ENCODE assay signal across 9 cellular contexts in genomic region chr16:74034862-74035261, GRCh38.
DNase-seq lines count a peak whose midpoint lies in the region; ATAC-seq, FAIRE-seq and TF ChIP-seq lines count a peak whose summit lies in the region.
"Had no signal": no experiment of that assay in that cellular context is flagged by ENCODE, and none has a peak within 500 bp of the region (broad histone marks: within the 10 kb centered on the region; RNA-seq: fewer than 3 reads in every experiment).

No MANE protein-coding gene starts in this region.

- peak; percentile 71 for FAIRE-seq in endometrium (lab: Jason Lieb, UNC)

- no peak overlapping the region for H3K4me3 ChIP-seq in prostate gland

- intact Hi-C loops in natural killer cell (cut with micrococcal nuclease) = no loop called here
- intact Hi-C loops in prostate gland (cut with DNase I) = no loop called here

- H3K36me3 ChIP-seq in prostate gland = no peaks in the 10 kb centered on the region

- H3K4me3 Mint-ChIP-seq in natural killer cell = no peak overlapping the region

- DNase-seq in NCI-H2081 (lab: John Stamatoyannopoulos, UW) (peak; percentile 34 to 46), NCI-H2081 treated with DMSO at 0.1 percent for 48 hours (lab: John Stamatoyannopoulos, UW) (no peak), NCI-H2107 treated with DMSO at 0.1 percent for 48 hours (lab: John Stamatoyannopoulos, UW; ENCODE audit: unreplicated experiment) (peak; percentile 53), retina (peak; percentile 55), natural killer cell (no peak), prostate gland (ENCODE audit: low spot score) (no peak)
- DNase-seq: NCI-H1048 had no signal

- no peak for TF ChIP-seq POLR2A in prostate gland (IDR thresholded peaks at IDR 0.05)

- peaks cover 3 to 6% of the 10 kb centered on the region in 2 donors for H3K27me3 Mint-ChIP-seq in natural killer cell (ENCODE audit: low read depth in 2 of 2)

- no peaks in the 10 kb centered on the region for H3K9me3 Mint-ChIP-seq in natural killer cell

- TF ChIP-seq CTCF in natural killer cell (IDR thresholded peaks at IDR 0.05) = no peak
- TF ChIP-seq CTCF in prostate gland (IDR thresholded peaks at IDR 0.05) = no peak

- H3K36me3 Mint-ChIP-seq in natural killer cell = no peaks in the 10 kb centered on the region

- no peaks in the 10 kb centered on the region for H3K4me1 Mint-ChIP-seq in natural killer cell

- H3K4me1 ChIP-seq in prostate gland (replicated peaks) = no peaks in the 10 kb centered on the region

- no peaks in the 10 kb centered on the region for H3K9me3 ChIP-seq in prostate gland

- no peaks in the 10 kb centered on the region for H3K27me3 ChIP-seq in prostate gland (replicated peaks; ENCODE audit: insufficient read depth)

- no peak for ATAC-seq in HG03432 (IDR thresholded peaks at IDR 0.05; ENCODE audit: unreplicated experiment)
- ATAC-seq in natural killer cell = no peak

- no peak overlapping the region for H3K27ac Mint-ChIP-seq in natural killer cell

- H3K27ac ChIP-seq in prostate gland = no peak overlapping the region

- WGBS in prostate gland = 20% methylated on average over 4 of the region's 4 CpGs

Comparison
In these comparisons a context has a peak if more than half of its experiments do, and no peak if none do; other contexts are left out.
1. DNase-seq: peak in NCI-H2081 (2 of 2), NCI-H2107 treated with DMSO at 0.1 percent for 48 hours (single experiment) and retina (single experiment); none in NCI-H2081 treated with DMSO at 0.1 percent for 48 hours (single experiment), natural killer cell (single experiment) and prostate gland (single experiment).